In the genomic region with DNA sequence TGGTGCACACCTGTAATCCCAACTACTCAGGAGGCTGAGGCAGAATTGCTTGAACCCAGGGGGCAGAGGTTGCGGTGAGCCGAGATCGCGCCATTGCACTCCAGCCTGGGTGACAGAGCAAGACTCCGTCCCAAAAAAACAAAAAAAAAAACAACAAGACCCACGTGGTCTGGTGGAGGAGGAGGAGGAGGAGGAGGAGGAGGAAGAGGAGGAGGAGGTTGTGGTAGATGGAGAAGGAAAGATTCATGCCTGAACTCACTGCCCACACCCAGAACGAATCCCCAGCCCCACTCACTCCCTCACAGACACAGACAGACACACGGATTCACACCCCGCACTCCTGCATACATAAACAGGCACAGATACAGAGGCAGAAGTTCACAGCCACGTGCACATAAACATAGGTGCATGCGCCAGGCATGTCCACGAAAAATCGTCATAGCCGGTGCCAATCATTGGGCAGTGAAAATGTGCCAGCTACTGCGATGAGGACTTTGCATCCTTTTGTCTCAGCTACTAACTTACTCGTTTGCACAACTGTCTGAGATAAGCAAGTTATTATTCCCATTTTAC, we compare ENCODE assay signal across 2 cellular contexts.
A peak's percentile ranks its signal among the peaks of the same experiment; 100 is the strongest.
TF ChIP-seq lines count a peak whose summit lies in the region.

No MANE protein-coding gene starts in this region.

TF ChIP-seq in HEK293, 187 proteins besides CTCF, POLR2A, EP300 and RAD21 (continued from another document):
- TF ChIP-seq EGR2 (tag by site-specific recombination; IDR thresholded peaks at IDR 0.05; ENCODE audit: low read depth) (peak; percentile 79), ZNF513 (tag by site-specific recombination; IDR thresholded peaks at IDR 0.05) (peak; percentile 37; the same call in 1 of the 2 replicates)

TF ChIP-seq in H1, 55 proteins besides CTCF, POLR2A, EP300 and RAD21 (continued from another document):
- TF ChIP-seq, protein P1, sequence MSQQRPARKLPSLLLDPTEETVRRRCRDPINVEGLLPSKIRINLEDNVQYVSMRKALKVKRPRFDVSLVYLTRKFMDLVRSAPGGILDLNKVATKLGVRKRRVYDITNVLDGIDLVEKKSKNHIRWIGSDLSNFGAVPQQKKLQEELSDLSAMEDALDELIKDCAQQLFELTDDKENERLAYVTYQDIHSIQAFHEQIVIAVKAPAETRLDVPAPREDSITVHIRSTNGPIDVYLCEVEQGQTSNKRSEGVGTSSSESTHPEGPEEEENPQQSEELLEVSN (IDR thresholded peaks at IDR 0.05): no peak
- TF ChIP-seq KDM1A (IDR thresholded peaks at IDR 0.05; ENCODE audit: borderline replicate concordance, low read length) (no peak), TCF12 (IDR thresholded peaks at IDR 0.05; ENCODE audit: low read depth, low read length) (no peak), SUZ12 (IDR thresholded peaks at IDR 0.05; ENCODE audit: low read length) (no peak), ZNF274 (IDR thresholded peaks at IDR 0.05; ENCODE audit: borderline replicate concordance, extremely low read depth, low read length) (no peak), USF2 (IDR thresholded peaks at IDR 0.05; ENCODE audit: low read length) (no peak), FOSL1 (IDR thresholded peaks at IDR 0.05; ENCODE audit: insufficient read depth, low read depth, low read length) (no peak), JUN (IDR thresholded peaks at IDR 0.05; ENCODE audit: low read depth, low read length) (no peak), CHD2 (IDR thresholded peaks at IDR 0.05; ENCODE audit: low read length) (no peak), ATF3 (IDR thresholded peaks at IDR 0.05; ENCODE audit: insufficient read depth, low read depth, low read length) (no peak)
